In the genomic region with DNA sequence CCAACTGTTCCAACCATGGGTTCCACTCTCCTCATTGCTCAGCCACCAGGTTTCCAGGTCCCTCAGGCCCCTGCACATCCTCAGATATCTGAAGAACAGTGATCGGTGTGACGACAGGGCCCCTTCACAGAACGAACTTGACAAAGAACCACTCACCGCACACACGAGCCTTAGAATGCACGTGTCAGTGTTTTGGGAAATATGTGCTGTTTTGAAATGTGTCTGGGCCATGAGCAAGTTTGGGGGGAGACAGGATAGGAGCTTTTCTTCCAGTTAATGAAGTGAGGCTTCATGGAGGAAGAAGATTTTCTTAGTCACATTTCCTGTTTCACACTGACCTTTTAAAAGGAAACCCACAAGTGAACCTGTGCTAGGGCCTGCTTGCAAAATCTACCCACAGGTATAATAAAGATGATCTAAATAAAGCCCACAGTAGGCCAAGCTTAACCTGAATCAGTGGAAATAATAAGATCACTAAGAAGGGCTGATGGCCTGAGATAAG, we compare ENCODE assay signal across 9 cellular contexts. TPM values are rescaled to one million over a fixed set of nuclear protein-coding genes. Genes with fewer than 3 reads are reported as not detected.
DNase-seq lines count a peak whose midpoint lies in the region; ATAC-seq, FAIRE-seq and TF ChIP-seq lines count a peak whose summit lies in the region.
"Had no signal": no experiment of that assay in that cellular context is flagged by ENCODE, and none has a peak within 500 bp of the region (broad histone marks: within the 10 kb centered on the region; RNA-seq: fewer than 3 reads in every experiment).

No MANE protein-coding gene starts in this region.

- no peak overlapping the region for H3K27ac ChIP-seq in CD4-positive, alpha-beta T cell (ENCODE audit: low read depth, low read length)
- H3K27ac ChIP-seq in endothelial cell of umbilical vein (ENCODE audit: insufficient read depth, low read depth, low read length): no peak overlapping the region
- no peak overlapping the region for H3K27ac ChIP-seq in aorta (ENCODE audit: low read depth in 1 of 2, low read length in 2 of 2)

- ATAC-seq in CD4-positive, alpha-beta T cell (ENCODE audit: poor library complexity): peak; percentile 70
- ATAC-seq in HG02642 (IDR thresholded peaks at IDR 0.05; ENCODE audit: poor library complexity, unreplicated experiment) (peak; percentile 54), activated B cell treated with CpG ODN at 0.5 μM for 24 hours (ENCODE audit: low read depth) (peak; percentile 74), aorta (ENCODE audit: low FRiP score) (no peak)
- peak; percentile 83 for ATAC-seq in stimulated activated naive CD8-positive, alpha-beta T cell treated with anti-CD3 and anti-CD28 coated beads, Interleukin-15, Interleukin-2, amounts not matched to agents 100 U/mL and 50 U/mL, for 24 hours

- H3K9me3 ChIP-seq in CD4-positive, alpha-beta T cell (ENCODE audit: control insufficient read depth, low read length): no peaks in the 10 kb centered on the region
- H3K9me3 ChIP-seq in endothelial cell of umbilical vein (replicated peaks; ENCODE audit: control insufficient read depth, insufficient read depth, low read length) (no peaks in the 10 kb centered on the region), aorta (ENCODE audit: control insufficient read depth, low read length) (no peaks in the 10 kb centered on the region)

- H3K4me3 Mint-ChIP-seq in CD4-positive, alpha-beta T cell: no peak overlapping the region
- peak overlapping the region; percentile 39 for H3K4me3 Mint-ChIP-seq in activated B cell treated with CpG ODN at 0.5 μM for 24 hours
- H3K4me3 Mint-ChIP-seq: neural crest cell had no signal

- dilution Hi-C loops in endothelial cell of umbilical vein (cut with MboI; ENCODE audit: extremely low pct_ligation_motif_present, low sequenced_read_pairs): no loop called here

- H2AFZ ChIP-seq in endothelial cell of umbilical vein (ENCODE audit: low read depth, low read length): peak overlapping the region; percentile 5

- H3K9ac ChIP-seq in endothelial cell of umbilical vein (replicated peaks; ENCODE audit: extremely low read depth, insufficient read depth, low read length): no peak overlapping the region

- no peaks in the 10 kb centered on the region for H3K36me3 Mint-ChIP-seq in CD4-positive, alpha-beta T cell (ENCODE audit: low read depth)
- H3K36me3 Mint-ChIP-seq in activated B cell treated with CpG ODN at 0.5 μM for 24 hours (ENCODE audit: low read depth): no peaks in the 10 kb centered on the region

- no peaks in the 10 kb centered on the region for H4K20me1 ChIP-seq in endothelial cell of umbilical vein (replicated peaks; ENCODE audit: control insufficient read depth, extremely low read depth, insufficient read depth, low read length)

- FAIRE-seq in endothelial cell of umbilical vein (lab: Jason Lieb, UNC): peak; percentile 85

- TF ChIP-seq POLR2A in endothelial cell of umbilical vein (IDR thresholded peaks at IDR 0.05; ENCODE audit: low read depth, low read length): no peak

- peaks cover 52% of the 10 kb centered on the region for H3K4me1 Mint-ChIP-seq in CD4-positive, alpha-beta T cell (ENCODE audit: low read depth)
- H3K4me1 Mint-ChIP-seq in activated B cell treated with CpG ODN at 0.5 μM for 24 hours: peaks cover 78% of the 10 kb centered on the region

- no peaks in the 10 kb centered on the region for H3K9me3 Mint-ChIP-seq in CD4-positive, alpha-beta T cell
- no peaks in the 10 kb centered on the region for H3K9me3 Mint-ChIP-seq in activated B cell treated with CpG ODN at 0.5 μM for 24 hours
- H3K9me3 Mint-ChIP-seq: neural crest cell had no signal

- no peaks in the 10 kb centered on the region for H3K27me3 ChIP-seq in CD4-positive, alpha-beta T cell (ENCODE audit: control insufficient read depth, insufficient read depth, low read length)
- H3K27me3 ChIP-seq in endothelial cell of umbilical vein (ENCODE audit: control insufficient read depth in 2 of 2, insufficient read depth in 2 of 2, low read length in 2 of 2): no peaks in the 10 kb centered on the region
- no peaks in the 10 kb centered on the region for H3K27me3 ChIP-seq in aorta (ENCODE audit: control insufficient read depth in 1 of 2, insufficient read depth in 2 of 2, low read length in 1 of 2)

- H3K36me3 ChIP-seq in endothelial cell of umbilical vein (ENCODE audit: control insufficient read depth in 2 of 2, extremely low read depth in 1 of 2, insufficient read depth in 2 of 2, low read length in 2 of 2): no peaks in the 10 kb centered on the region
- no peaks in the 10 kb centered on the region for H3K36me3 ChIP-seq in aorta (ENCODE audit: control insufficient read depth in 1 of 2, insufficient read depth in 2 of 2, low read length in 1 of 2)

- H3K79me2 ChIP-seq in endothelial cell of umbilical vein (ENCODE audit: control insufficient read depth, insufficient read depth, low read length): no peaks in the 10 kb centered on the region

- BruUV-seq in endothelial cell of umbilical vein (replicated peaks; lab: Mats Ljungman, UMichigan): no TSS peak

- CTCF ChIA-PET in CD4-positive, alpha-beta T cell (lab: Charles Lee): interaction anchor here (1.0 to 1.6 kb wide), 3 partner anchors 18 to 54 kb away, joined by 3 to 4 read pairs (median 3); no protein-coding TSS in a partner anchor
- CTCF ChIA-PET in activated B cell treated with CpG ODN at 0.5 μM for 24 hours (lab: Charles Lee): no interaction called here
- CTCF ChIA-PET in endothelial cell of umbilical vein (lab: Charles Lee): interaction anchor here (0.7 to 1.8 kb wide), 2 partner anchors 28 to 52 kb away, joined by 3 to 8 read pairs; no protein-coding TSS in a partner anchor

- WGBS in aorta, 2 donors: 95 to 97% methylated on average over 6 of the region's 6 CpGs

- H3K4me2 ChIP-seq in endothelial cell of umbilical vein (ENCODE audit: insufficient read depth, low read length): peak overlapping the region; percentile 17

- no peaks in the 10 kb centered on the region for H3K9me1 ChIP-seq in endothelial cell of umbilical vein (replicated peaks; ENCODE audit: control insufficient read depth, extremely low read depth, insufficient read depth, low read length)

- no peak for TF ChIP-seq CTCF in CD4-positive, alpha-beta T cell (IDR thresholded peaks at IDR 0.05)
- no peak for TF ChIP-seq CTCF in activated B cell treated with CpG ODN at 0.5 μM for 24 hours (IDR thresholded peaks at IDR 0.05)
- no peak for TF ChIP-seq CTCF in endothelial cell of umbilical vein (IDR thresholded peaks at IDR 0.05; ENCODE audit: extremely low read depth in 1 of 2, insufficient read depth in 1 of 2, low read depth in 1 of 2, low read length in 2 of 2)

- H3K4me1 ChIP-seq in endothelial cell of umbilical vein (ENCODE audit: control insufficient read depth, extremely low read depth, insufficient read depth, low read length): peaks cover 10% of the 10 kb centered on the region
- H3K4me1 ChIP-seq in aorta (ENCODE audit: control insufficient read depth in 1 of 2, insufficient read depth in 2 of 2, low read length in 2 of 2): peaks cover 0 to 3% of the 10 kb centered on the region in 2 donors

- intact Hi-C loops in CD4-positive, alpha-beta T cell (cut with DNase I, micrococcal nuclease): loop anchor here (5.0 kb wide), 1 partner anchor 48 kb away; no protein-coding TSS in a partner anchor
- intact Hi-C loops in activated B cell treated with CpG ODN at 0.5 μM for 24 hours (cut with micrococcal nuclease): loop anchor here (1.0 to 2.0 kb wide), 2 partner anchors 15 to 50 kb away; no protein-coding TSS in a partner anchor
- intact Hi-C loops in endothelial cell of umbilical vein (cut with micrococcal nuclease): loop anchor here (1.0 to 2.0 kb wide), 2 partner anchors 29 to 486 kb away; no protein-coding TSS in a partner anchor
- intact Hi-C loops in aorta (cut with DNase I): no loop called here

- DNase-seq in CD4-positive, alpha-beta T cell: peak in 4 of 10 experiments; percentile 14 to 23 (median 20)
- DNase-seq in activated B cell treated with CpG ODN at 0.5 μM for 24 hours (no peak), endothelial cell of umbilical vein (ENCODE audit: low read depth, low spot score) (peak; percentile 34), aorta (no peak), glomerular visceral epithelial cell (ENCODE audit: extremely low spot score) (no peak), SK-N-DZ (ENCODE audit: low spot score) (no peak)
- DNase-seq in stimulated activated naive CD8-positive, alpha-beta T cell treated with anti-CD3 and anti-CD28 coated beads, Interleukin-15, Interleukin-2, amounts not matched to agents 100 U/mL and 50 U/mL, for 24 hours: peak; percentile 64

- H3K27me3 Mint-ChIP-seq in CD4-positive, alpha-beta T cell: no peaks in the 10 kb centered on the region
- no peaks in the 10 kb centered on the region for H3K27me3 Mint-ChIP-seq in activated B cell treated with CpG ODN at 0.5 μM for 24 hours

- peak overlapping the region; percentile 66 for H3K27ac Mint-ChIP-seq in CD4-positive, alpha-beta T cell
- H3K27ac Mint-ChIP-seq in activated B cell treated with CpG ODN at 0.5 μM for 24 hours: peak overlapping the region; percentile 82

- POLR2A ChIA-PET in CD4-positive, alpha-beta T cell (lab: Charles Lee): interaction anchor here (0.5 to 1.8 kb wide), 3 partner anchors 37 to 54 kb away, joined by 5 read pairs; no protein-coding TSS in a partner anchor
- POLR2A ChIA-PET in activated B cell treated with CpG ODN at 0.5 μM for 24 hours (lab: Charles Lee): interaction anchor here (0.7 to 3.1 kb wide), 15 partner anchors 9 to 458 kb away, joined by 3 to 49 read pairs (median 4); partner anchors contain the start of gene ZFP36L1
- POLR2A ChIA-PET in endothelial cell of umbilical vein (lab: Charles Lee): no interaction called here

- H3K4me3 ChIP-seq in endothelial cell of umbilical vein (replicated peaks in 1 of 3; ENCODE audit: insufficient read depth in 1 of 3, low read depth in 1 of 3, low read length in 3 of 3): no peak overlapping the region
- H3K4me3 ChIP-seq in aorta (ENCODE audit: low read length in 2 of 2): no peak overlapping the region

TF ChIP-seq in endothelial cell of umbilical vein, 7 proteins besides CTCF, POLR2A, EP300 and RAD21 (continues in another document):
- no peak for TF ChIP-seq MYC (IDR thresholded peaks at IDR 0.05; ENCODE audit: low read depth, low read length)

RNA-seq across cellular contexts. Expression of gene ZFP36L1, which starts 58.6 kb away (rescaled TPM):
- total RNA-seq in CD4-positive, alpha-beta T cell: 100 to 1,000 TPM; 254 to 258 TPM
- total RNA-seq in activated B cell treated with CpG ODN at 0.5 μM for 24 hours: 814 and 884 TPM in 2 replicates
- total RNA-seq in endothelial cell of umbilical vein: 89.6 and 91.3 TPM in 2 replicates
- polyA plus RNA-seq in endothelial cell of umbilical vein: 46.0 and 63.3 TPM in 2 replicates
- polyA plus RNA-seq in endothelial cell of umbilical vein (2011; cell fraction: cytosol; rRNA removed): 50.0 and 63.4 TPM in 2 replicates
- polyA plus RNA-seq in endothelial cell of umbilical vein (2011; cell fraction: nucleus; rRNA removed): 22.0 and 22.8 TPM in 2 replicates
- polyA plus RNA-seq in endothelial cell of umbilical vein (2012): 52.4 and 76.4 TPM in 2 replicates
- 16.9 and 24.7 TPM in 2 replicates for polyA minus RNA-seq in endothelial cell of umbilical vein
- polyA minus RNA-seq in endothelial cell of umbilical vein (2011; cell fraction: cytosol; rRNA and poly(A)+ RNA removed): 34.5 TPM
- 15.7 and 25.6 TPM in 2 replicates for polyA minus RNA-seq in endothelial cell of umbilical vein (2011; cell fraction: nucleus; rRNA and poly(A)+ RNA removed)
- 100 to 1,000 TPM; 302 to 388 TPM for total RNA-seq in aorta
- polyA plus RNA-seq in aorta: 10 to 100 TPM; 35.3 to 48.6 TPM
- polyA plus RNA-seq in SK-N-DZ (2014; cell fraction: cytosol; rRNA removed): 1.4 and 3.7 TPM in 2 replicates
- 0.45 and 0.78 TPM in 2 replicates for polyA plus RNA-seq in SK-N-DZ (2014; cell fraction: nucleus; rRNA removed)

Comparison
In these comparisons a context has a peak if more than half of its experiments do, and no peak if none do; other contexts are left out.
1. DNase-seq: peak in endothelial cell of umbilical vein (single experiment) and stimulated activated naive CD8-positive, alpha-beta T cell treated with anti-CD3 and anti-CD28 coated beads, Interleukin-15, Interleukin-2, amounts not matched to agents 100 U/mL and 50 U/mL, for 24 hours (single experiment); none in activated B cell treated with CpG ODN at 0.5 μM for 24 hours (single experiment), aorta (0 of 2), glomerular visceral epithelial cell (single experiment) and SK-N-DZ (single experiment).
2. intact Hi-C loops: an anchor here in CD4-positive, alpha-beta T cell (5.0 kb wide), activated B cell treated with CpG ODN at 0.5 μM for 24 hours (1.0 to 2.0 kb wide) and endothelial cell of umbilical vein (1.0 to 2.0 kb wide); none called in aorta.